ENCODE assay signal across 1 cellular context in genomic region chr13:76993021-76993420, GRCh38.
TF ChIP-seq lines count a peak whose summit lies in the region.

No MANE protein-coding gene starts in this region.

TF ChIP-seq in GM23338, 12 proteins besides CTCF, POLR2A, EP300 and RAD21 (continued from another document):
- TF ChIP-seq ZNF462 (CRISPR knock-in tag; IDR thresholded peaks at IDR 0.05) (no peak), ZNF331 (CRISPR knock-in tag; IDR thresholded peaks at IDR 0.05; ENCODE audit: low read depth) (no peak), REST (IDR thresholded peaks at IDR 0.05; ENCODE audit: unreplicated experiment) (no peak), CREB1 (CRISPR knock-in tag; IDR thresholded peaks at IDR 0.05; ENCODE audit: low read depth) (no peak)
TF ChIP-seq in GM23338: peak in this region for 0.
